ENCODE assay signal across 21 cellular contexts in the genomic region with DNA sequence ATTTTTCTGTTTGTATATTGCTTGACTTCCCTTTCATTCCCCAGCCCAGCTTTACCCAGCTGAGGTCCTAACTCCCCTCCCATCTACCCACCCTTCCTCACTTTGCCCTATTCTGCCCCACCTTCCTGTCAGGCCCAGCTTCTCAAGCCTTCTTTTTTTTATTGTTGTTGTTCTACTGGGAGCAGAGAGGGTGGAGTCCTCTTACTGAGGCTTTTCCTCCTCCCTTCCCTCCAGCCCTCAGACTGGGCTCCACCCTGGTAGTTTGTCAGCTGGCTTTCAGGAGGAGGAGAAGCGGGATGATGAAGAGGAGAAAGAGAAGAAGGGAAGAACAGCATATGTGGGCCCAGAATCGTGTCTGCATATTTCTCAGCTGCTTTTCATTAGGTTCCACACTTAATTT. TPM values are rescaled to one million over a fixed set of nuclear protein-coding genes. Genes with fewer than 3 reads are reported as not detected.
DNase-seq lines count a peak whose midpoint lies in the region; ATAC-seq and TF ChIP-seq lines count a peak whose summit lies in the region.
"Had no signal": no experiment of that assay in that cellular context is flagged by ENCODE, and none has a peak within 500 bp of the region (broad histone marks: within the 10 kb centered on the region; RNA-seq: fewer than 3 reads in every experiment).

No MANE protein-coding gene starts in this region.

- H3K27me3 ChIP-seq in GM23248 (replicated peaks; ENCODE audit: insufficient read depth): no peaks in the 10 kb centered on the region
- peaks cover 16% of the 10 kb centered on the region for H3K27me3 ChIP-seq in adipocyte (replicated peaks; ENCODE audit: control insufficient read depth, insufficient read depth, low read length)
- H3K27me3 ChIP-seq in right cardiac atrium (ENCODE audit: control insufficient read depth, insufficient read depth): no peaks in the 10 kb centered on the region
- no peaks in the 10 kb centered on the region for H3K27me3 ChIP-seq in suprapubic skin
- H3K27me3 ChIP-seq: brain microvascular endothelial cell, esophagus muscularis mucosa had no signal

- DNase-seq in GM23248 (peak; percentile 11), adipocyte (ENCODE audit: low read depth) (no peak), right cardiac atrium (peak in 2 of 3 donors; percentile 9 to 59), suprapubic skin (ENCODE audit: low spot score in 2 of 2) (no peak), NCI-H2081 (lab: John Stamatoyannopoulos, UW) (no peak)
- DNase-seq in stimulated activated CD4-positive, alpha-beta T cell treated with anti-CD3 and anti-CD28 coated beads, Interleukin-1b, Interleukin-23, amount 100 ng/mL, for 48 hours: no peak
- DNase-seq in NK-92 treated with Interleukin-12 subunit alpha and Interleukin-12 subunit beta, amount 100 ng/mL, for 24 hours (lab: John Stamatoyannopoulos, UW): no peak
- DNase-seq: activated CD4-positive, alpha-beta memory T cell treated with anti-CD3 and anti-CD28 coated beads, Interleukin-2, amount 10 ng/mL, durations not matched to agents 7 days and 5 days; activated naive CD8-positive, alpha-beta T cell treated with anti-CD3 and anti-CD28 coated beads, Interleukin-2, amount 10 ng/mL, durations not matched to agents 7 days and 5 days; activated T-cell treated with anti-CD3 and anti-CD28 coated beads, Interleukin-2, amount 50 U/mL, for 72 hours; brain microvascular endothelial cell; Caco-2; EL; islet precursor cell; NCI-H2029; NCI-H446; stimulated activated CD4-positive, alpha-beta T cell treated with anti-CD3 and anti-CD28 coated beads, Interleukin-12 subunit alpha, Interleukin-12 subunit beta, amount 100 ng/mL, for 4 hours; SW 1271; trophoblast cell had no signal

- H3K9ac ChIP-seq in GM23248 (no peak overlapping the region), adipocyte (ENCODE audit: low read length) (peak overlapping the region; percentile 25)

- no peaks in the 10 kb centered on the region for H3K4me1 ChIP-seq in GM23248 (ENCODE audit: insufficient read depth)
- H3K4me1 ChIP-seq in adipocyte (ENCODE audit: control insufficient read depth, insufficient read depth, low read length): peaks cover 16% of the 10 kb centered on the region
- H3K4me1 ChIP-seq in right cardiac atrium (ENCODE audit: control insufficient read depth, insufficient read depth, low read length): no peaks in the 10 kb centered on the region
- H3K4me1 ChIP-seq in suprapubic skin: peaks cover 30% of the 10 kb centered on the region
- H3K4me1 ChIP-seq: Caco-2 had no signal

- H3K9me3 ChIP-seq in GM23248 (ENCODE audit: low read depth): no peaks in the 10 kb centered on the region
- H3K9me3 ChIP-seq in adipocyte (ENCODE audit: control insufficient read depth, low read length): no peaks in the 10 kb centered on the region
- H3K9me3 ChIP-seq in right cardiac atrium (ENCODE audit: control insufficient read depth, low read length): no peaks in the 10 kb centered on the region
- H3K9me3 ChIP-seq in suprapubic skin: no peaks in the 10 kb centered on the region
- H3K9me3 ChIP-seq: Caco-2, esophagus muscularis mucosa had no signal

- ATAC-seq in right cardiac atrium: peak; percentile 60 to 80
- ATAC-seq: activated T-cell treated with anti-CD3 and anti-CD28 coated beads, Interleukin-2, amount 50 U/mL, for 72 hours; HCT116 had no signal

- no peak overlapping the region for H3K27ac ChIP-seq in GM23248
- H3K27ac ChIP-seq in right cardiac atrium (ENCODE audit: low read length): no peak overlapping the region
- H3K27ac ChIP-seq in suprapubic skin: peak overlapping the region; percentile 69
- H3K27ac ChIP-seq: brain microvascular endothelial cell had no signal

- no peaks in the 10 kb centered on the region for H3K9me2 ChIP-seq in GM23248 (ENCODE audit: insufficient read depth)

- TF ChIP-seq CTCF in suprapubic skin (IDR thresholded peaks at IDR 0.05): no peak

- intact Hi-C loops in right cardiac atrium (cut with DNase I): no loop called here

- H3K36me3 ChIP-seq in GM23248 (ENCODE audit: low read depth) (no peaks in the 10 kb centered on the region), adipocyte (ENCODE audit: control insufficient read depth, insufficient read depth, low read length, severe bottlenecking) (no peaks in the 10 kb centered on the region), suprapubic skin (no peaks in the 10 kb centered on the region)
- H3K36me3 ChIP-seq: brain microvascular endothelial cell, esophagus muscularis mucosa had no signal

- no peak overlapping the region for H2AFZ ChIP-seq in GM23248

- no peaks in the 10 kb centered on the region for H3F3A ChIP-seq in GM23248 (ENCODE audit: insufficient read depth)

- H3K4me2 ChIP-seq in GM23248 (ENCODE audit: unreplicated experiment): no peak overlapping the region

- 0 to 13% methylated on average over 1 to 2 of the region's 2 CpGs for WGBS in GM23248 (ENCODE audit: low coverage in 1 of 2, low lambda C conversion rate in 2 of 2, missing lambda C conversion rate in 2 of 2), 2 experiments
- WGBS in right cardiac atrium: 32% methylated on average over 2 of the region's 2 CpGs
- WGBS in suprapubic skin: 13% methylated on average over 2 of the region's 2 CpGs

- no peak for TF ChIP-seq EP300 in suprapubic skin (IDR thresholded peaks at IDR 0.05)

- H4K20me1 ChIP-seq in GM23248 (ENCODE audit: insufficient read depth): no peaks in the 10 kb centered on the region

- in situ Hi-C loops in GM23248 (cut with MboI): no loop called here

- no peak overlapping the region for H3K4me3 ChIP-seq in GM23248
- no peak overlapping the region for H3K4me3 ChIP-seq in adipocyte (ENCODE audit: low read length)
- no peak overlapping the region for H3K4me3 ChIP-seq in right cardiac atrium (ENCODE audit: low read length)
- no peak overlapping the region for H3K4me3 ChIP-seq in suprapubic skin
- H3K4me3 ChIP-seq: esophagus muscularis mucosa had no signal

- H3K79me2 ChIP-seq in GM23248 (ENCODE audit: insufficient read depth): no peaks in the 10 kb centered on the region

- TF ChIP-seq POLR2A in suprapubic skin (IDR thresholded peaks at IDR 0.05): no peak

RNA-seq across cellular contexts. Expression of a gene that starts 3.2 kb away (rescaled TPM):
- total RNA-seq in GM23248 (2014; rRNA removed; shearing (Covaris generic)): 1.7 and 3.4 TPM in 2 replicates
- polyA plus RNA-seq in GM23248 (2016; fragmentation: Nextera tagmentation; extraction: Ambion mirVana): 1.2 and 1.8 TPM in 2 replicates
- total RNA-seq in right cardiac atrium: 1 to 10 TPM; 6.2 to 7.8 (median 7.2) TPM
- 5.2 TPM for polyA plus RNA-seq in right cardiac atrium
- total RNA-seq in suprapubic skin: 100 to 1,000 TPM in 1 of 4 donors, 10 to 100 TPM in 3; 52.9 to 181 (median 57.0) TPM

Comparison
In these comparisons a context has a peak if more than half of its experiments do, and no peak if none do; other contexts are left out.
1. DNase-seq: peak in GM23248 (single experiment) and right cardiac atrium (2 of 3); none in adipocyte (single experiment), suprapubic skin (0 of 2), stimulated activated CD4-positive, alpha-beta T cell treated with anti-CD3 and anti-CD28 coated beads, Interleukin-1b, Interleukin-23, amount 100 ng/mL, for 48 hours (single experiment), NCI-H2081 (0 of 2) and NK-92 treated with Interleukin-12 subunit alpha and Interleukin-12 subunit beta, amount 100 ng/mL, for 24 hours (single experiment).
2. RNA of a gene that starts 3.2 kb away (total RNA-seq): 52.9 to 181 TPM in suprapubic skin; 6.2 to 7.8 TPM in right cardiac atrium and 1.7 to 3.4 TPM in GM23248; every median in the first group is over 4 times any median in the second.